Comparison of ENCODE assay signal across 13 cellular contexts in genomic region chr12:95203477-95203843, GRCh38. TPM values are rescaled to one million over a fixed set of nuclear protein-coding genes. Genes with fewer than 3 reads are reported as not detected.
A peak's percentile ranks its signal among the peaks of the same experiment; 100 is the strongest.
DNase-seq lines count a peak whose midpoint lies in the region; ATAC-seq and TF ChIP-seq lines count a peak whose summit lies in the region.
"Had no signal": no experiment of that assay in that cellular context is flagged by ENCODE, and none has a peak within 500 bp of the region (broad histone marks: within the 10 kb centered on the region; RNA-seq: fewer than 3 reads in every experiment).

No MANE protein-coding gene starts in this region.

- no peak for TF ChIP-seq CTCF in H9 (conservative IDR thresholded peaks at IDR 0.05)
- TF ChIP-seq CTCF in hepatocyte (IDR thresholded peaks at IDR 0.05; ENCODE audit: poor library complexity), result no peak
- TF ChIP-seq CTCF in stomach (IDR thresholded peaks at IDR 0.05), result no peak
- no peak for TF ChIP-seq CTCF in CD8-positive, alpha-beta T cell (IDR thresholded peaks at IDR 0.05)
- no peak for TF ChIP-seq CTCF in MM.1S (IDR thresholded peaks at IDR 0.05; ENCODE audit: low read length)

- DNase-seq in H9 (no peak), hepatocyte (ENCODE audit: low spot score) (no peak), stomach (no peak), MM.1S (no peak)
- DNase-seq in CD8-positive, alpha-beta T cell, result no peak
- DNase-seq: activated CD4-positive, alpha-beta memory T cell treated with anti-CD3 and anti-CD28 coated beads for 36 hours; CD4-positive, CD25-positive, alpha-beta regulatory T cell; GF-D8; pancreas had no signal

- no peak overlapping the region for H3T11ph ChIP-seq in H9 (ENCODE audit: low read length)

- no peaks in the 10 kb centered on the region for H3K27me3 Mint-ChIP-seq in H9 (ENCODE audit: low read depth)
- no peaks in the 10 kb centered on the region for H3K27me3 Mint-ChIP-seq in CD8-positive, alpha-beta T cell (ENCODE audit: low read depth)

- no peak overlapping the region for H2BK5ac ChIP-seq in H9 (ENCODE audit: insufficient read length, low read length)

- H3K27ac Mint-ChIP-seq in H9, result peak overlapping the region; percentile 27 to 94 (median 85); a peak in 6 of 7 replicates
- no peak overlapping the region for H3K27ac Mint-ChIP-seq in CD8-positive, alpha-beta T cell
- H3K27ac Mint-ChIP-seq: activated CD4-positive, alpha-beta memory T cell treated with anti-CD3 and anti-CD28 coated beads for 36 hours; CD4-positive, CD25-positive, alpha-beta regulatory T cell; T-helper 1 cell treated with Interleukin-12 subunit alpha and Interleukin-12 subunit beta and Interleukin-4 antibody, amounts not matched to agents 30 μg/mL and 1 μg/mL, for 36 hours had no signal

- no peak overlapping the region for H3K4me3 Mint-ChIP-seq in H9
- H3K4me3 Mint-ChIP-seq in CD8-positive, alpha-beta T cell, result no peak overlapping the region
- H3K4me3 Mint-ChIP-seq: activated CD4-positive, alpha-beta memory T cell treated with anti-CD3 and anti-CD28 coated beads for 36 hours; CD4-positive, CD25-positive, alpha-beta regulatory T cell; T-helper 1 cell treated with Interleukin-12 subunit alpha and Interleukin-12 subunit beta and Interleukin-4 antibody, amounts not matched to agents 30 μg/mL and 1 μg/mL, for 36 hours had no signal

- H2BK15ac ChIP-seq in H9 (ENCODE audit: low read depth, low read length), result no peak overlapping the region

- H3K9me2 ChIP-seq in hepatocyte (replicated peaks; ENCODE audit: insufficient read depth), result no peaks in the 10 kb centered on the region
- H3K9me2 ChIP-seq in MM.1S (replicated peaks; ENCODE audit: insufficient read depth, low read length), result no peaks in the 10 kb centered on the region

- no peaks in the 10 kb centered on the region for H3K79me1 ChIP-seq in H9 (ENCODE audit: insufficient read depth, low read depth, low read length, poor library complexity, severe bottlenecking)

- H3K9ac ChIP-seq in H9 (ENCODE audit: extremely low read depth, insufficient read length, low read length), result no peak overlapping the region
- no peak overlapping the region for H3K9ac ChIP-seq in MM.1S (ENCODE audit: low read length)

- H3K14ac ChIP-seq in H9 (ENCODE audit: insufficient read depth, low read length), result no peak overlapping the region

- H3K4ac ChIP-seq in H9 (ENCODE audit: low read depth, low read length), result no peak overlapping the region

- no peak overlapping the region for H2AK5ac ChIP-seq in H9 (ENCODE audit: insufficient read length, low read length)

- ATAC-seq in GM21723 (IDR thresholded peaks at IDR 0.05; ENCODE audit: unreplicated experiment), result no peak
- no peak for ATAC-seq in CD8-positive, alpha-beta T cell
- no peak for ATAC-seq in GM21717 (IDR thresholded peaks at IDR 0.05; ENCODE audit: unreplicated experiment)
- ATAC-seq: pancreas had no signal

- H3K4me1 Mint-ChIP-seq in H9, result peaks cover 84 to 88% of the 10 kb centered on the region in 2 experiments
- peaks cover 6% of the 10 kb centered on the region for H3K4me1 Mint-ChIP-seq in CD8-positive, alpha-beta T cell (ENCODE audit: low read depth)

- H3F3A ChIP-seq in MM.1S (ENCODE audit: insufficient read depth, low read length), result no peaks in the 10 kb centered on the region

- H2BK20ac ChIP-seq in H9 (ENCODE audit: low read depth, low read length, poor library complexity, severe bottlenecking), result no peak overlapping the region

- H3K36me3 Mint-ChIP-seq in H9 (ENCODE audit: insufficient read depth in 1 of 3, low read depth in 3 of 3), result peaks cover 10 to 20% (median 16%) of the 10 kb centered on the region in 3 experiments; a peak in 6 of 7 replicates
- no peaks in the 10 kb centered on the region for H3K36me3 Mint-ChIP-seq in CD8-positive, alpha-beta T cell
- H3K36me3 Mint-ChIP-seq: activated CD4-positive, alpha-beta memory T cell treated with anti-CD3 and anti-CD28 coated beads for 36 hours; CD4-positive, CD25-positive, alpha-beta regulatory T cell had no signal

- no peak for TF ChIP-seq EP300 in stomach (IDR thresholded peaks at IDR 0.05)

- no peaks in the 10 kb centered on the region for H3K9me3 Mint-ChIP-seq in H9
- no peaks in the 10 kb centered on the region for H3K9me3 Mint-ChIP-seq in CD8-positive, alpha-beta T cell
- H3K9me3 Mint-ChIP-seq: activated CD4-positive, alpha-beta memory T cell treated with anti-CD3 and anti-CD28 coated beads for 36 hours; T-helper 1 cell treated with Interleukin-12 subunit alpha and Interleukin-12 subunit beta and Interleukin-4 antibody, amounts not matched to agents 30 μg/mL and 1 μg/mL, for 36 hours had no signal

- no peak overlapping the region for H3K23ac ChIP-seq in H9 (ENCODE audit: insufficient read length, low read depth, low read length)

- H4K20me1 ChIP-seq in H9 (ENCODE audit: control insufficient read depth, insufficient read depth, insufficient read length), result no peaks in the 10 kb centered on the region
- H4K20me1 ChIP-seq in hepatocyte (ENCODE audit: insufficient read depth, poor library complexity, severe bottlenecking), result no peaks in the 10 kb centered on the region
- H4K20me1 ChIP-seq in MM.1S (ENCODE audit: insufficient read depth, low read length), result no peaks in the 10 kb centered on the region

- H2BK120ac ChIP-seq in H9 (ENCODE audit: low read depth, low read length, poor library complexity, severe bottlenecking), result no peak overlapping the region

- H2AFZ ChIP-seq in H9 (ENCODE audit: low read length) (no peak overlapping the region), hepatocyte (no peak overlapping the region), MM.1S (ENCODE audit: low read length) (no peak overlapping the region)

- H3K4me2 ChIP-seq in H9 (ENCODE audit: insufficient read depth, insufficient read length, low read length) (no peak overlapping the region), hepatocyte (peak overlapping the region; percentile 64), MM.1S (ENCODE audit: low read depth, low read length) (no peak overlapping the region)

- CTCF ChIA-PET in CD8-positive, alpha-beta T cell (lab: Charles Lee), result no interaction called here

- H3K27ac ChIP-seq in H9 (ENCODE audit: insufficient read length, low read depth, low read length), result no peak overlapping the region
- peak overlapping the region; percentile 63 for H3K27ac ChIP-seq in angular gyrus (ENCODE audit: low read depth, low read length)
- peak overlapping the region; percentile 98 for H3K27ac ChIP-seq in hepatocyte
- peak overlapping the region in 4 of 5 donors; percentile 9 to 79 (median 58) for H3K27ac ChIP-seq in stomach
- no peak overlapping the region for H3K27ac ChIP-seq in CD8-positive, alpha-beta T cell (ENCODE audit: low read depth, low read length)
- no peak overlapping the region for H3K27ac ChIP-seq in MM.1S (ENCODE audit: low read length)

- H3K18ac ChIP-seq in H9 (ENCODE audit: insufficient read length, low read depth, low read length), result no peak overlapping the region

- H3K4me3 ChIP-seq in hepatocyte, result no peak overlapping the region
- no peak overlapping the region for H3K4me3 ChIP-seq in stomach
- no peak overlapping the region for H3K4me3 ChIP-seq in CD8-positive, alpha-beta T cell (ENCODE audit: low read depth, low read length)
- no peak overlapping the region for H3K4me3 ChIP-seq in MM.1S (ENCODE audit: low read length)
- H3K4me3 ChIP-seq: pancreas had no signal

- POLR2A ChIA-PET in CD8-positive, alpha-beta T cell (lab: Charles Lee), result no interaction called here

- H3K27me3 ChIP-seq in H9 (ENCODE audit: insufficient read depth, low read length) (no peaks in the 10 kb centered on the region), hepatocyte (no peaks in the 10 kb centered on the region), stomach (no peaks in the 10 kb centered on the region), MM.1S (replicated peaks; ENCODE audit: insufficient read depth, low read length) (no peaks in the 10 kb centered on the region)
- H3K27me3 ChIP-seq in CD8-positive, alpha-beta T cell (ENCODE audit: insufficient read depth, low read length), result no peaks in the 10 kb centered on the region
- H3K27me3 ChIP-seq: pancreas had no signal

- no peak overlapping the region for H4K91ac ChIP-seq in H9 (ENCODE audit: insufficient read length, low read depth, low read length)

- no peak overlapping the region for H3K56ac ChIP-seq in H9 (ENCODE audit: insufficient read length, low read depth, low read length)

- H2BK12ac ChIP-seq in H9 (ENCODE audit: insufficient read length, low read depth, low read length), result no peak overlapping the region

- no peaks in the 10 kb centered on the region for H3K9me3 ChIP-seq in H9 (ENCODE audit: control insufficient read depth, low read depth, low read length)
- H3K9me3 ChIP-seq in hepatocyte (ENCODE audit: low read depth), result no peaks in the 10 kb centered on the region
- H3K9me3 ChIP-seq in stomach, result no peaks in the 10 kb centered on the region
- no peaks in the 10 kb centered on the region for H3K9me3 ChIP-seq in CD8-positive, alpha-beta T cell (ENCODE audit: low read length)
- no peaks in the 10 kb centered on the region for H3K9me3 ChIP-seq in MM.1S (replicated peaks; ENCODE audit: insufficient read depth, low read length)
- H3K9me3 ChIP-seq: pancreas had no signal

- intact Hi-C loops in stomach (cut with DNase I; ENCODE audit: low total_unique reads), result no loop called here
- intact Hi-C loops in CD8-positive, alpha-beta T cell (cut with DNase I, micrococcal nuclease), result no loop called here

- H3K36me3 ChIP-seq in hepatocyte (replicated peaks; ENCODE audit: insufficient read depth, low read depth) (no peaks in the 10 kb centered on the region), stomach (no peaks in the 10 kb centered on the region), MM.1S (replicated peaks; ENCODE audit: insufficient read depth, low read length) (no peaks in the 10 kb centered on the region)
- no peaks in the 10 kb centered on the region for H3K36me3 ChIP-seq in CD8-positive, alpha-beta T cell (ENCODE audit: insufficient read depth, low read length)
- H3K36me3 ChIP-seq: pancreas had no signal

- H3K79me2 ChIP-seq in H9 (ENCODE audit: insufficient read depth, low read length), result peaks cover 2% of the 10 kb centered on the region; the same call in 1 of the 2 replicates
- H3K79me2 ChIP-seq in hepatocyte, result peaks cover 71% of the 10 kb centered on the region
- no peaks in the 10 kb centered on the region for H3K79me2 ChIP-seq in MM.1S (ENCODE audit: low read length)

- H4K5ac ChIP-seq in H9 (ENCODE audit: insufficient read length, low read depth, low read length), result no peak overlapping the region

- no peak for TF ChIP-seq POLR2A in stomach (IDR thresholded peaks at IDR 0.05)

- H4K8ac ChIP-seq in H9 (replicated peaks; ENCODE audit: insufficient read length, low read depth, low read length), result no peak overlapping the region

- H3K4me1 ChIP-seq in H9 (ENCODE audit: insufficient read depth, low read length) (peaks cover 26% of the 10 kb centered on the region), hepatocyte (ENCODE audit: insufficient read depth) (peaks cover 63% of the 10 kb centered on the region), stomach (peaks cover 5 to 60% (median 31%) of the 10 kb centered on the region in 4 donors), MM.1S (ENCODE audit: low read length) (0 out of 2 replicates have a peak, but pooled peaks cover 3% of the 10 kb centered on the region)
- no peaks in the 10 kb centered on the region for H3K4me1 ChIP-seq in CD8-positive, alpha-beta T cell (ENCODE audit: insufficient read depth, low read length)

- WGBS in H9 (ENCODE audit: extremely low coverage, insufficient read length, low lambda C conversion rate), result no CpG with 5 or more reads among the region's 1 CpG
- whole genome bisulfite sequencing in hepatocyte (ENCODE audit: low lambda C conversion rate, missing lambda C conversion rate), result 69% methylated on average over 1 of the region's 1 CpG
- 56 to 74% (median 65%) methylated on average over 1 of the region's 1 CpG for WGBS in stomach, 5 donors

- H3K23me2 ChIP-seq in H9 (ENCODE audit: insufficient read length, low read depth, low read length, poor library complexity, severe bottlenecking), result no peaks in the 10 kb centered on the region

RNA-seq across cellular contexts. Expression of gene FGD6, which starts 13.8 kb away (rescaled TPM):
- total RNA-seq in H9 (2021), result 35.7 and 39.5 TPM in 2 replicates
- total RNA-seq in hepatocyte, result 17.2 and 21.4 TPM in 2 replicates
- 4.7 and 10.4 TPM in 2 replicates for polyA plus RNA-seq in hepatocyte
- total RNA-seq in stomach, result 10 to 100 TPM in 3 of 5 donors, 1 to 10 TPM in 2; 4.5 to 16.3 (median 11.6) TPM
- 1 to 10 TPM in 2 of 3 donors, under 1 TPM in 1; 0.92 to 1.5 (median 1.5) TPM for polyA plus RNA-seq in stomach
- total RNA-seq in CD8-positive, alpha-beta T cell, result 1 to 10 TPM in 1 of 2 experiments, under 1 TPM in 1; 0.94 to 1.6 TPM

RNA-seq across cellular contexts. Expression of gene VEZT, which starts 14.1 kb away (rescaled TPM):
- total RNA-seq in H9 (2021) (67.1 and 69.8 TPM in 2 replicates), hepatocyte (83.2 and 84.2 TPM in 2 replicates), stomach (100 to 1,000 TPM in 2 of 5 donors, 10 to 100 TPM in 3; 40.8 to 165 (median 59.4) TPM)
- polyA plus RNA-seq in hepatocyte (37.9 and 48.9 TPM in 2 replicates), stomach (10 to 100 TPM; 11.0 to 22.6 (median 14.7) TPM)
- total RNA-seq in CD8-positive, alpha-beta T cell, result 10 to 100 TPM; 48.4 to 57.7 TPM

Comparison
In these comparisons a context has a peak if more than half of its experiments do, and no peak if none do; other contexts are left out.
1. H3K27ac ChIP-seq: peak in angular gyrus (single experiment), hepatocyte (single experiment) and stomach (4 of 5); none in H9 (single experiment), CD8-positive, alpha-beta T cell (single experiment) and MM.1S (single experiment).